ENCODE assay signal across 15 cellular contexts in genomic region chr16:26830716-26831115, GRCh38.
DNase-seq lines count a peak whose midpoint lies in the region; TF ChIP-seq lines count a peak whose summit lies in the region.
"Had no signal": no experiment of that assay in that cellular context is flagged by ENCODE, and none has a peak within 500 bp of the region (broad histone marks: within the 10 kb centered on the region; RNA-seq: fewer than 3 reads in every experiment).

No MANE protein-coding gene starts in this region.

- H3K79me2 ChIP-seq in osteoblast (ENCODE audit: insufficient read depth, low read length) = no peaks in the 10 kb centered on the region

- no peak overlapping the region for H3K4me2 ChIP-seq in osteoblast (ENCODE audit: insufficient read depth, low read length)
- H3K4me2 ChIP-seq: A549 had no signal

- H2AFZ ChIP-seq in osteoblast (ENCODE audit: low read length) = no peak overlapping the region

- POLR2A ChIA-PET in HEK293 (lab: Yijun Ruan, JAX) = no interaction called here
- POLR2A ChIA-PET in GM10248 (lab: Yijun Ruan, JAX) = no interaction called here

- TF ChIP-seq CTCF in HEK293 (tag by site-specific recombination; IDR thresholded peaks at IDR 0.05) (no peak), osteoblast (IDR thresholded peaks at IDR 0.05; ENCODE audit: extremely low read depth, low read depth, low read length) (no peak), GM10248 (IDR thresholded peaks at IDR 0.05; ENCODE audit: control extremely low read depth, extremely low read depth, low read depth, missing control alignments) (no peak)

- H3K9me3 ChIP-seq in HEK293 (ENCODE audit: control insufficient read depth, insufficient read depth, low read depth, low read length) (no peaks in the 10 kb centered on the region), osteoblast (ENCODE audit: low read depth, low read length) (no peaks in the 10 kb centered on the region)
- H3K9me3 ChIP-seq: A549, HAP-1 had no signal

- CTCF ChIA-PET in HEK293 (lab: Yijun Ruan, JAX) (no interaction called here), GM10248 (lab: Yijun Ruan, JAX) (no interaction called here)

- no peaks in the 10 kb centered on the region for H4K20me1 ChIP-seq in osteoblast (ENCODE audit: insufficient read depth, low read length)

- no peaks in the 10 kb centered on the region for H3K4me1 ChIP-seq in HEK293 (ENCODE audit: control insufficient read depth, insufficient read depth, low read length)
- no peaks in the 10 kb centered on the region for H3K4me1 ChIP-seq in osteoblast (ENCODE audit: insufficient read depth, low read length)
- H3K4me1 ChIP-seq: A549, HAP-1 had no signal

- peak; percentile 31 to 53 for DNase-seq in SHP77 (lab: John Stamatoyannopoulos, UW)
- no peak for DNase-seq in SHP77 treated with DMSO at 0.1 percent for 48 hours (lab: John Stamatoyannopoulos, UW)
- peak; percentile 15 for DNase-seq in brain pericyte (ENCODE audit: low read depth, low spot score)
- DNase-seq in osteoblast (ENCODE audit: insufficient read length, low spot score, missing footprints) = peak; percentile 29
- DNase-seq in central memory CD4-positive, alpha-beta T cell = no peak
- no peak for DNase-seq in glomerular visceral epithelial cell (ENCODE audit: extremely low spot score)
- no peak for DNase-seq in GM10248 (ENCODE audit: extremely low spot score)
- DNase-seq: COR-L47, DMS153, MV-4-11, NCI-H1694 treated with DMSO at 0.1 percent for 48 hours, NCI-H446 treated with DMSO at 0.1 percent for 48 hours had no signal

- H3K36me3 ChIP-seq in HEK293 (ENCODE audit: control insufficient read depth in 2 of 2, insufficient read depth in 1 of 2, low read length in 2 of 2) (no peaks in the 10 kb centered on the region), osteoblast (ENCODE audit: insufficient read depth, low read length) (no peaks in the 10 kb centered on the region)
- H3K36me3 ChIP-seq: HAP-1 had no signal

- H3K4me3 ChIP-seq in HEK293 (ENCODE audit: low read depth, low read length) (no peak overlapping the region), osteoblast (ENCODE audit: insufficient read depth, low read length) (no peak overlapping the region)
- H3K4me3 ChIP-seq: A549, HAP-1 had no signal

- H3K27ac ChIP-seq in HEK293 (ENCODE audit: extremely low read depth, low read depth, low read length) = no peak overlapping the region
- H3K27ac ChIP-seq in osteoblast (ENCODE audit: low read depth, low read length) = no peak overlapping the region
- H3K27ac ChIP-seq: A549 had no signal

- H3K27me3 ChIP-seq in osteoblast (ENCODE audit: insufficient read depth, low read length) = no peaks in the 10 kb centered on the region

TF ChIP-seq in HEK293, 187 proteins besides CTCF, POLR2A, EP300 and RAD21:
- TF ChIP-seq ZIC2 (tag by site-specific recombination; IDR thresholded peaks at IDR 0.05) (peak; percentile 73), ZNF639 (tag by site-specific recombination; IDR thresholded peaks at IDR 0.05) (no peak)

Comparison
In these comparisons a context has a peak if more than half of its experiments do, and no peak if none do; other contexts are left out.
1. DNase-seq: peak in SHP77 (2 of 2), brain pericyte (single experiment) and osteoblast (single experiment); none in SHP77 treated with DMSO at 0.1 percent for 48 hours (single experiment), central memory CD4-positive, alpha-beta T cell (single experiment), glomerular visceral epithelial cell (single experiment) and GM10248 (single experiment).